Comparison of ENCODE assay signal across 22 cellular contexts in the genomic region with DNA sequence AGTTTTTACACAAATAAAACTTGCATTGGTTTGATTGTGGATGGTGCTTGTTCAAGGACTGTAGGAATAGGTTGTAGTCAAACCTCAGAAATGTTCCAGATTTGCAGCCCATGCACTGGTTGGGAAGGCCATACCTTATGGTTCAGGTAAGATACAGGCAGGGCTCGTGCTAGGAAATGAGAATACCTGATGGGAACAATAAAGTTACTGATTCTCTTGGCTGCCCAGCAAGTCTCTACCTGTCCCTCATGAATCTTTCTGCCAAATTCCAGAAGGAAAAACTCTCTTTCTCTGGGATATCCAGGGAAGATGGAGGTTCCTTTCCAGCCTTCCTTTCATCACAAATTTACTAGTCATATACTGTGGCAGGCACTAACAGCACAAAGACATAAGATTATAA.
"Had no signal": no experiment of that assay in that cellular context is flagged by ENCODE, and none has a peak within 500 bp of the region (broad histone marks: within the 10 kb centered on the region; RNA-seq: fewer than 3 reads in every experiment).

No MANE protein-coding gene starts in this region.

- DNase-seq: activated CD4-positive, alpha-beta memory T cell treated with anti-CD3 and anti-CD28 coated beads for 36 hours; activated CD4-positive, alpha-beta T cell treated with anti-CD3 and anti-CD28 coated beads for 36 hours; activated naive CD4-positive, alpha-beta T cell; activated naive CD8-positive, alpha-beta T cell treated with anti-CD3 and anti-CD28 coated beads for 36 hours; amygdala; body of pancreas; immature natural killer cell; naive thymus-derived CD8-positive, alpha-beta T cell; sigmoid colon; spleen; stimulated activated CD4-positive, alpha-beta T cell treated with anti-CD3 and anti-CD28 coated beads, Interleukin-4, amount 100 ng/mL, for 4 hours; stimulated activated naive B cell treated with anti-CD40 and anti-IgM and Interleukin-4, amounts not matched to agents 10 μg/mL and 1 μg/mL and 100 μg/mL, for 72 hours; thyroid gland; uterus had no signal

- FAIRE-seq: endometrium, TTC549 had no signal

- H3K9me3 ChIP-seq: sigmoid colon, thyroid gland, uterus had no signal

- H3K36me3 Mint-ChIP-seq: activated CD4-positive, alpha-beta memory T cell treated with anti-CD3 and anti-CD28 coated beads for 36 hours; activated naive CD8-positive, alpha-beta T cell treated with anti-CD3 and anti-CD28 coated beads for 36 hours; immature natural killer cell; stimulated activated naive B cell treated with anti-CD40 and anti-IgM and Interleukin-4, amounts not matched to agents 10 μg/mL and 1 μg/mL and 100 μg/mL, for 72 hours had no signal

- H3K9me3 Mint-ChIP-seq: T-helper 2 cell treated with Interferon-gamma antibody and Interleukin-4, amounts not matched to agents 5 μg/mL and 100 μg/mL, for 36 hours had no signal

- ATAC-seq: activated CD4-positive, alpha-beta T cell treated with anti-CD3 and anti-CD28 coated beads for 36 hours; activated T-helper 17 cell treated with anti-CD3 and anti-CD28 coated beads, Interleukin-2, amount 50 U/mL, for 72 hours; body of pancreas; esophagus mucosa; naive thymus-derived CD8-positive, alpha-beta T cell; stimulated activated naive B cell treated with anti-CD40 and anti-IgM and Interleukin-4, amounts not matched to agents 10 μg/mL and 1 μg/mL and 100 μg/mL, for 72 hours had no signal

- H3K9ac ChIP-seq: parathyroid adenoma had no signal

- H3K27ac ChIP-seq: parathyroid adenoma, sigmoid colon, spleen, thyroid gland, uterus had no signal

- H3K79me2 ChIP-seq: parathyroid adenoma had no signal

- H3K4me1 ChIP-seq: body of pancreas, parathyroid adenoma, uterus had no signal

- H3K27me3 ChIP-seq: body of pancreas, sigmoid colon, spleen, thyroid gland, uterus had no signal

- H3K27ac Mint-ChIP-seq: activated CD4-positive, alpha-beta memory T cell treated with anti-CD3 and anti-CD28 coated beads for 36 hours; activated CD4-positive, alpha-beta T cell treated with anti-CD3 and anti-CD28 coated beads for 36 hours; activated naive CD8-positive, alpha-beta T cell treated with anti-CD3 and anti-CD28 coated beads for 36 hours; activated T-helper 17 cell treated with anti-CD3 and anti-CD28 coated beads, Interleukin-2, amount 50 U/mL, for 72 hours; immature natural killer cell; naive thymus-derived CD8-positive, alpha-beta T cell; stimulated activated naive B cell treated with anti-CD40 and anti-IgM and Interleukin-4, amounts not matched to agents 10 μg/mL and 1 μg/mL and 100 μg/mL, for 72 hours; T-helper 2 cell treated with Interferon-gamma antibody and Interleukin-4, amounts not matched to agents 5 μg/mL and 100 μg/mL, for 36 hours; WTC11 had no signal

- H2AFZ ChIP-seq: parathyroid adenoma had no signal

- H3K27me3 Mint-ChIP-seq: activated CD4-positive, alpha-beta memory T cell treated with anti-CD3 and anti-CD28 coated beads for 36 hours; activated CD4-positive, alpha-beta T cell treated with anti-CD3 and anti-CD28 coated beads for 36 hours; activated naive CD8-positive, alpha-beta T cell treated with anti-CD3 and anti-CD28 coated beads for 36 hours had no signal

- H3K4me1 Mint-ChIP-seq: activated T-helper 17 cell treated with anti-CD3 and anti-CD28 coated beads, Interleukin-2, amount 50 U/mL, for 72 hours; stimulated activated naive B cell treated with anti-CD40 and anti-IgM and Interleukin-4, amounts not matched to agents 10 μg/mL and 1 μg/mL and 100 μg/mL, for 72 hours had no signal

- H3K4me3 ChIP-seq: body of pancreas, sigmoid colon, spleen, thyroid gland, uterus had no signal

- H3K4me3 Mint-ChIP-seq: activated CD4-positive, alpha-beta memory T cell treated with anti-CD3 and anti-CD28 coated beads for 36 hours; activated CD4-positive, alpha-beta T cell treated with anti-CD3 and anti-CD28 coated beads for 36 hours; activated naive CD8-positive, alpha-beta T cell treated with anti-CD3 and anti-CD28 coated beads for 36 hours; activated T-helper 17 cell treated with anti-CD3 and anti-CD28 coated beads, Interleukin-2, amount 50 U/mL, for 72 hours; central memory CD8-positive, alpha-beta T cell; immature natural killer cell; naive thymus-derived CD8-positive, alpha-beta T cell; stimulated activated naive B cell treated with anti-CD40 and anti-IgM and Interleukin-4, amounts not matched to agents 10 μg/mL and 1 μg/mL and 100 μg/mL, for 72 hours; T-helper 2 cell treated with Interferon-gamma antibody and Interleukin-4, amounts not matched to agents 5 μg/mL and 100 μg/mL, for 36 hours; WTC11 had no signal

- H3K36me3 ChIP-seq: sigmoid colon, spleen, thyroid gland, uterus had no signal
